Comparison of ENCODE assay signal across 2 cellular contexts in genomic region chr11:69874984-69875673, GRCh38.
TF ChIP-seq lines count a peak whose summit lies in the region.

No MANE protein-coding gene starts in this region.

TF ChIP-seq in SK-N-SH, 30 proteins besides CTCF, POLR2A, EP300 and RAD21 (continued from another document):
- TF ChIP-seq REST (IDR thresholded peaks at IDR 0.05; ENCODE audit: low read depth, low read length) (no peak), MXI1 (IDR thresholded peaks at IDR 0.05; ENCODE audit: low read depth, low read length) (no peak), TAF1 (IDR thresholded peaks at IDR 0.05; ENCODE audit: borderline replicate concordance, low read depth, low read length) (no peak), USF2 (IDR thresholded peaks at IDR 0.05; ENCODE audit: borderline replicate concordance, low read depth, low read length) (no peak), EZH2phosphoT487 (IDR thresholded peaks at IDR 0.05; ENCODE audit: borderline replicate concordance, low read depth) (no peak), FOXM1 (IDR thresholded peaks at IDR 0.05; ENCODE audit: low read depth) (no peak), PBX3 (IDR thresholded peaks at IDR 0.05) (no peak), GABPA (IDR thresholded peaks at IDR 0.05; ENCODE audit: low read depth) (no peak), FOSL2 (IDR thresholded peaks at IDR 0.05; ENCODE audit: borderline replicate concordance, low read depth) (no peak), RFX5 (IDR thresholded peaks at IDR 0.05; ENCODE audit: low read length) (no peak), SMC3 (IDR thresholded peaks at IDR 0.05; ENCODE audit: low read depth, low read length) (no peak), MAX (IDR thresholded peaks at IDR 0.05; ENCODE audit: low read depth) (no peak), CHD2 (IDR thresholded peaks at IDR 0.05; ENCODE audit: low read length, partially characterized antibody) (no peak), POLR2AphosphoS5 (IDR thresholded peaks at IDR 0.05; ENCODE audit: low read depth, low read length) (no peak), GATA2 (CRISPR knock-in tag; IDR thresholded peaks at IDR 0.05) (no peak), ZBTB33 (IDR thresholded peaks at IDR 0.05; ENCODE audit: borderline replicate concordance, low read depth) (no peak), FOXJ3 (CRISPR knock-in tag; IDR thresholded peaks at IDR 0.05) (no peak)
- TF ChIP-seq, protein P1, sequence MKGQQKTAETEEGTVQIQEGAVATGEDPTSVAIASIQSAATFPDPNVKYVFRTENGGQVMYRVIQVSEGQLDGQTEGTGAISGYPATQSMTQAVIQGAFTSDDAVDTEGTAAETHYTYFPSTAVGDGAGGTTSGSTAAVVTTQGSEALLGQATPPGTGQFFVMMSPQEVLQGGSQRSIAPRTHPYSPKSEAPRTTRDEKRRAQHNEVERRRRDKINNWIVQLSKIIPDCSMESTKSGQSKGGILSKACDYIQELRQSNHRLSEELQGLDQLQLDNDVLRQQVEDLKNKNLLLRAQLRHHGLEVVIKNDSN (IDR thresholded peaks at IDR 0.05; ENCODE audit: borderline replicate concordance, low read depth), result no peak

TF ChIP-seq in SK-N-SH treated with all-trans-retinoic acid at 6 μM for 48 hours, 23 proteins besides CTCF, POLR2A, EP300 and RAD21 (continued from another document):
- TF ChIP-seq, protein P2, sequence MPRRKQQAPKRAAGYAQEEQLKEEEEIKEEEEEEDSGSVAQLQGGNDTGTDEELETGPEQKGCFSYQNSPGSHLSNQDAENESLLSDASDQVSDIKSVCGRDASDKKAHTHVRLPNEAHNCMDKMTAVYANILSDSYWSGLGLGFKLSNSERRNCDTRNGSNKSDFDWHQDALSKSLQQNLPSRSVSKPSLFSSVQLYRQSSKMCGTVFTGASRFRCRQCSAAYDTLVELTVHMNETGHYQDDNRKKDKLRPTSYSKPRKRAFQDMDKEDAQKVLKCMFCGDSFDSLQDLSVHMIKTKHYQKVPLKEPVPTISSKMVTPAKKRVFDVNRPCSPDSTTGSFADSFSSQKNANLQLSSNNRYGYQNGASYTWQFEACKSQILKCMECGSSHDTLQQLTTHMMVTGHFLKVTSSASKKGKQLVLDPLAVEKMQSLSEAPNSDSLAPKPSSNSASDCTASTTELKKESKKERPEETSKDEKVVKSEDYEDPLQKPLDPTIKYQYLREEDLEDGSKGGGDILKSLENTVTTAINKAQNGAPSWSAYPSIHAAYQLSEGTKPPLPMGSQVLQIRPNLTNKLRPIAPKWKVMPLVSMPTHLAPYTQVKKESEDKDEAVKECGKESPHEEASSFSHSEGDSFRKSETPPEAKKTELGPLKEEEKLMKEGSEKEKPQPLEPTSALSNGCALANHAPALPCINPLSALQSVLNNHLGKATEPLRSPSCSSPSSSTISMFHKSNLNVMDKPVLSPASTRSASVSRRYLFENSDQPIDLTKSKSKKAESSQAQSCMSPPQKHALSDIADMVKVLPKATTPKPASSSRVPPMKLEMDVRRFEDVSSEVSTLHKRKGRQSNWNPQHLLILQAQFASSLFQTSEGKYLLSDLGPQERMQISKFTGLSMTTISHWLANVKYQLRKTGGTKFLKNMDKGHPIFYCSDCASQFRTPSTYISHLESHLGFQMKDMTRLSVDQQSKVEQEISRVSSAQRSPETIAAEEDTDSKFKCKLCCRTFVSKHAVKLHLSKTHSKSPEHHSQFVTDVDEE (CRISPR knock-in tag; IDR thresholded peaks at IDR 0.05), result no peak
- no peak for TF ChIP-seq TCF4 (CRISPR knock-in tag; IDR thresholded peaks at IDR 0.05; ENCODE audit: borderline replicate concordance)
- no peak for TF ChIP-seq PPARA (CRISPR knock-in tag; IDR thresholded peaks at IDR 0.05; ENCODE audit: borderline replicate concordance)
- TF ChIP-seq, protein P3, sequence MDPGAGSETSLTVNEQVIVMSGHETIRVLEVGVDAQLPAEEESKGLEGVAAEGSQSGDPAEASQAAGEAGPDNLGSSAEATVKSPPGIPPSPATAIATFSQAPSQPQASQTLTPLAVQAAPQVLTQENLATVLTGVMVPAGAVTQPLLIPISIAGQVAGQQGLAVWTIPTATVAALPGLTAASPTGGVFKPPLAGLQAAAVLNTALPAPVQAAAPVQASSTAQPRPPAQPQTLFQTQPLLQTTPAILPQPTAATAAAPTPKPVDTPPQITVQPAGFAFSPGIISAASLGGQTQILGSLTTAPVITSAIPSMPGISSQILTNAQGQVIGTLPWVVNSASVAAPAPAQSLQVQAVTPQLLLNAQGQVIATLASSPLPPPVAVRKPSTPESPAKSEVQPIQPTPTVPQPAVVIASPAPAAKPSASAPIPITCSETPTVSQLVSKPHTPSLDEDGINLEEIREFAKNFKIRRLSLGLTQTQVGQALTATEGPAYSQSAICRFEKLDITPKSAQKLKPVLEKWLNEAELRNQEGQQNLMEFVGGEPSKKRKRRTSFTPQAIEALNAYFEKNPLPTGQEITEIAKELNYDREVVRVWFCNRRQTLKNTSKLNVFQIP (CRISPR knock-in tag; IDR thresholded peaks at IDR 0.05; ENCODE audit: borderline replicate concordance, low read depth), result no peak
- TF ChIP-seq, protein P4, sequence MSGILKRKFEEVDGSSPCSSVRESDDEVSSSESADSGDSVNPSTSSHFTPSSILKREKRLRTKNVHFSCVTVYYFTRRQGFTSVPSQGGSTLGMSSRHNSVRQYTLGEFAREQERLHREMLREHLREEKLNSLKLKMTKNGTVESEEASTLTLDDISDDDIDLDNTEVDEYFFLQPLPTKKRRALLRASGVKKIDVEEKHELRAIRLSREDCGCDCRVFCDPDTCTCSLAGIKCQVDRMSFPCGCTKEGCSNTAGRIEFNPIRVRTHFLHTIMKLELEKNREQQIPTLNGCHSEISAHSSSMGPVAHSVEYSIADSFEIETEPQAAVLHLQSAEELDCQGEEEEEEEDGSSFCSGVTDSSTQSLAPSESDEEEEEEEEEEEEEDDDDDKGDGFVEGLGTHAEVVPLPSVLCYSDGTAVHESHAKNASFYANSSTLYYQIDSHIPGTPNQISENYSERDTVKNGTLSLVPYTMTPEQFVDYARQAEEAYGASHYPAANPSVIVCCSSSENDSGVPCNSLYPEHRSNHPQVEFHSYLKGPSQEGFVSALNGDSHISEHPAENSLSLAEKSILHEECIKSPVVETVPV (CRISPR knock-in tag; IDR thresholded peaks at IDR 0.05), result no peak
- TF ChIP-seq PATZ1 (CRISPR knock-in tag; IDR thresholded peaks at IDR 0.05; ENCODE audit: borderline replicate concordance), result no peak
- no peak for TF ChIP-seq ZNF565 (CRISPR knock-in tag; conservative IDR thresholded peaks at IDR 0.05; ENCODE audit: low read depth)
- no peak for TF ChIP-seq ZFP3 (CRISPR knock-in tag; IDR thresholded peaks at IDR 0.05)
- no peak for TF ChIP-seq CSDC2 (CRISPR knock-in tag; IDR thresholded peaks at IDR 0.05)
